In the genomic region with DNA sequence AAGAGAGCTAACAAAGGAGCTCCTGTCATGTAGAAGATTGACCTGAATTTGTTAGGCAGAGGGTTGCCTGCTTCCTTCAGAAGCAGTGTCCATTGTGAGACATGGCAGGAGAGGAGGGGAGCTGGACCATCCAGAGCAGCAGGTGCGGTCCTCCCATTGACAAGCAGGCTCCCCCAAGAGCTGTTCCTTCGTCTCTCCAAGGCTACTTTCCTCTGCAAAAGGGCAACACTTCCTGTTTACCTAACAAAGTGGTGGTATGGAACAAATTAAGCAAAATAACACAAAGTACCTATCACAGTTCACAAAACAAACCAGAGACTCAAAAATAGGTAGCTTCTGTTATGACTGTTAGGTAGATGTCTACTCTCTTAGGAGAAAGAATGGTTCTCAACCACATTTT, we compare ENCODE assay signal across 18 cellular contexts.
A peak's percentile ranks its signal among the peaks of the same experiment; 100 is the strongest.
DNase-seq lines count a peak whose midpoint lies in the region; ATAC-seq, FAIRE-seq and TF ChIP-seq lines count a peak whose summit lies in the region.
"Had no signal": no experiment of that assay in that cellular context is flagged by ENCODE, and none has a peak within 500 bp of the region (broad histone marks: within the 10 kb centered on the region; RNA-seq: fewer than 3 reads in every experiment).

No MANE protein-coding gene starts in this region.

- ATAC-seq in stimulated activated naive B cell treated with anti-CD40 and anti-IgM and Interleukin-4, amounts not matched to agents 10 μg/mL and 1 μg/mL and 100 μg/mL, for 72 hours (replicated peaks): peak; percentile 29 to 36
- ATAC-seq in GM18873 (IDR thresholded peaks at IDR 0.05; ENCODE audit: low FRiP score, unreplicated experiment): no peak
- ATAC-seq: CD8-positive, alpha-beta T cell had no signal

- no peak for DNase-seq in GM12891 (ENCODE audit: insufficient read length, low spot score)
- no peak for DNase-seq in mesenchymal stem cell
- no peak for DNase-seq in stimulated activated naive B cell treated with anti-CD40 and anti-IgM and Interleukin-4, amounts not matched to agents 10 μg/mL and 1 μg/mL and 100 μg/mL, for 72 hours
- DNase-seq in neuronal stem cell (ENCODE audit: low spot score): no peak
- DNase-seq: Caco-2; CD4-positive, CD25-positive, alpha-beta regulatory T cell; CD8-positive, alpha-beta T cell; DMS153; DND-41; GOT3; HFFc6 had no signal

- H2BK15ac ChIP-seq in mesenchymal stem cell (ENCODE audit: low read depth, poor library complexity, severe bottlenecking) (no peak overlapping the region), neuronal stem cell (ENCODE audit: low read length) (no peak overlapping the region)

- H3K36me3 ChIP-seq in BLaER1: peaks cover 15% of the 10 kb centered on the region; the same call in 1 of the 2 replicates
- no peaks in the 10 kb centered on the region for H3K36me3 ChIP-seq in mesenchymal stem cell (ENCODE audit: control insufficient read depth in 1 of 2, insufficient read depth in 2 of 2, low read depth in 1 of 2, low read length in 2 of 2)
- H3K36me3 ChIP-seq in neuronal stem cell (replicated peaks in 1 of 2; ENCODE audit: control insufficient read depth in 2 of 2, insufficient read depth in 2 of 2, low read length in 2 of 2): no peaks in the 10 kb centered on the region
- H3K36me3 ChIP-seq: HAP-1 had no signal

- H3K36me3 Mint-ChIP-seq in stimulated activated naive B cell treated with anti-CD40 and anti-IgM and Interleukin-4, amounts not matched to agents 10 μg/mL and 1 μg/mL and 100 μg/mL, for 72 hours: peaks cover 12 to 23% of the 10 kb centered on the region in 2 donors

- no peak for TF ChIP-seq POLR2A in GM12891 (IDR thresholded peaks at IDR 0.05; ENCODE audit: low read depth, low read length)

- H3K79me1 ChIP-seq in mesenchymal stem cell (replicated peaks; ENCODE audit: low read length, poor library complexity, severe bottlenecking) (peaks cover 3% of the 10 kb centered on the region), neuronal stem cell (ENCODE audit: low read depth, low read length) (no peaks in the 10 kb centered on the region)

- peaks cover 0 to 2% of the 10 kb centered on the region in 2 donors for H3K9me3 Mint-ChIP-seq in stimulated activated naive B cell treated with anti-CD40 and anti-IgM and Interleukin-4, amounts not matched to agents 10 μg/mL and 1 μg/mL and 100 μg/mL, for 72 hours
- H3K9me3 Mint-ChIP-seq: CD8-positive, alpha-beta T cell; HFFc6 had no signal

- H2BK12ac ChIP-seq in mesenchymal stem cell (ENCODE audit: low read length in 2 of 2) (no peak overlapping the region), neuronal stem cell (ENCODE audit: low read length) (no peak overlapping the region)

- H2BK5ac ChIP-seq in mesenchymal stem cell (ENCODE audit: low read depth, low read length, poor library complexity, severe bottlenecking) (no peak overlapping the region), neuronal stem cell (ENCODE audit: low read length) (no peak overlapping the region)

- H4K8ac ChIP-seq in mesenchymal stem cell (ENCODE audit: low read length) (no peak overlapping the region), neuronal stem cell (ENCODE audit: low read depth, low read length) (no peak overlapping the region)

- no peak overlapping the region for H3K27ac Mint-ChIP-seq in stimulated activated naive B cell treated with anti-CD40 and anti-IgM and Interleukin-4, amounts not matched to agents 10 μg/mL and 1 μg/mL and 100 μg/mL, for 72 hours
- H3K27ac Mint-ChIP-seq: CD4-positive, CD25-positive, alpha-beta regulatory T cell; CD8-positive, alpha-beta T cell; HFFc6 had no signal

- no peak for FAIRE-seq in GM12891 (lab: Jason Lieb, UNC)
- FAIRE-seq: G401.6, GM18507, H54 had no signal

- H2BK120ac ChIP-seq in mesenchymal stem cell (ENCODE audit: low read depth, low read length): no peak overlapping the region
- no peak overlapping the region for H2BK120ac ChIP-seq in neuronal stem cell (ENCODE audit: low read depth, low read length)

- H3K4me1 ChIP-seq in BLaER1 (peaks cover 19% of the 10 kb centered on the region), mesenchymal stem cell (ENCODE audit: control insufficient read depth, insufficient read depth, low read depth, low read length) (no peaks in the 10 kb centered on the region), neuronal stem cell (ENCODE audit: control insufficient read depth in 2 of 2, insufficient read depth in 1 of 2, low read depth in 1 of 2, low read length in 2 of 2) (peaks cover 2 to 4% of the 10 kb centered on the region in 2 donors)
- H3K4me1 ChIP-seq: Caco-2, HAP-1 had no signal

- no peak overlapping the region for H3K4me3 ChIP-seq in BLaER1
- H3K4me3 ChIP-seq in mesenchymal stem cell (ENCODE audit: insufficient read depth in 1 of 2, low read depth in 1 of 2, low read length in 2 of 2): no peak overlapping the region
- no peak overlapping the region for H3K4me3 ChIP-seq in neuronal stem cell (ENCODE audit: low read length in 2 of 2)
- H3K4me3 ChIP-seq: HAP-1 had no signal

- no peak overlapping the region for H2AFZ ChIP-seq in mesenchymal stem cell (ENCODE audit: low read depth, low read length)
- no peak overlapping the region for H2AFZ ChIP-seq in neuronal stem cell (ENCODE audit: low read length)

- no peaks in the 10 kb centered on the region for H3K27me3 Mint-ChIP-seq in stimulated activated naive B cell treated with anti-CD40 and anti-IgM and Interleukin-4, amounts not matched to agents 10 μg/mL and 1 μg/mL and 100 μg/mL, for 72 hours
- H3K27me3 Mint-ChIP-seq: CD4-positive, CD25-positive, alpha-beta regulatory T cell had no signal

- 80% methylated on average over 1 of the region's 2 CpGs for WGBS in mesenchymal stem cell
- no CpG with 5 or more reads among the region's 2 CpGs for WGBS in neuronal stem cell (ENCODE audit: extremely low coverage in 2 of 2, insufficient read length in 2 of 2, insufficient replicate concordance in 1 of 2), 2 donors

- H3K27me3 ChIP-seq in BLaER1 (no peaks in the 10 kb centered on the region), mesenchymal stem cell (ENCODE audit: control insufficient read depth in 1 of 2, insufficient read depth in 1 of 2, low read length in 2 of 2) (no peaks in the 10 kb centered on the region), neuronal stem cell (ENCODE audit: control insufficient read depth in 3 of 3, insufficient read depth in 3 of 3, low read depth in 1 of 3, low read length in 3 of 3) (no peaks in the 10 kb centered on the region)

- H3K23ac ChIP-seq in mesenchymal stem cell (ENCODE audit: low read length in 2 of 2) (no peak overlapping the region), neuronal stem cell (ENCODE audit: low read depth, low read length, poor library complexity) (no peak overlapping the region)

- H2AK5ac ChIP-seq in mesenchymal stem cell (ENCODE audit: low read length, severe bottlenecking) (no peak overlapping the region), neuronal stem cell (ENCODE audit: low read depth, low read length) (no peak overlapping the region)

- H3K14ac ChIP-seq in mesenchymal stem cell (ENCODE audit: low read length in 2 of 2) (no peak overlapping the region), neuronal stem cell (ENCODE audit: low read length) (no peak overlapping the region)

- peak overlapping the region; percentile 38; the same call in 1 of the 2 replicates for H3K4me2 ChIP-seq in BLaER1
- no peak overlapping the region for H3K4me2 ChIP-seq in mesenchymal stem cell (ENCODE audit: low read length, poor library complexity, severe bottlenecking)
- no peak overlapping the region for H3K4me2 ChIP-seq in neuronal stem cell (ENCODE audit: insufficient read depth, low read length, poor library complexity, severe bottlenecking)

- H3K9me3 ChIP-seq in BLaER1: peaks cover 22% of the 10 kb centered on the region
- H3K9me3 ChIP-seq in mesenchymal stem cell (ENCODE audit: control insufficient read depth, low read length): no peaks in the 10 kb centered on the region
- peaks cover 0 to 3% of the 10 kb centered on the region in 2 donors for H3K9me3 ChIP-seq in neuronal stem cell (replicated peaks in 1 of 2; ENCODE audit: control insufficient read depth in 2 of 2, insufficient read depth in 1 of 2, low read depth in 1 of 2, low read length in 2 of 2)
- H3K9me3 ChIP-seq: Caco-2, HAP-1 had no signal

- H3K18ac ChIP-seq in mesenchymal stem cell (ENCODE audit: low read depth in 1 of 2, low read length in 2 of 2) (no peak overlapping the region), neuronal stem cell (ENCODE audit: low read length) (no peak overlapping the region)

- no peaks in the 10 kb centered on the region for H4K20me1 ChIP-seq in BLaER1

- H3K4ac ChIP-seq in mesenchymal stem cell (ENCODE audit: low read depth in 1 of 2, low read length in 2 of 2) (no peak overlapping the region), neuronal stem cell (ENCODE audit: low read length) (no peak overlapping the region)

- no peak overlapping the region for H3K4me3 Mint-ChIP-seq in stimulated activated naive B cell treated with anti-CD40 and anti-IgM and Interleukin-4, amounts not matched to agents 10 μg/mL and 1 μg/mL and 100 μg/mL, for 72 hours
- H3K4me3 Mint-ChIP-seq: CD4-positive, CD25-positive, alpha-beta regulatory T cell; CD8-positive, alpha-beta T cell; HFFc6 had no signal

- H4K91ac ChIP-seq in mesenchymal stem cell (ENCODE audit: low read length) (peak overlapping the region; percentile 20), neuronal stem cell (ENCODE audit: low read depth, low read length, poor library complexity) (no peak overlapping the region)

- peaks cover 12 to 25% of the 10 kb centered on the region in 2 donors for H3K4me1 Mint-ChIP-seq in stimulated activated naive B cell treated with anti-CD40 and anti-IgM and Interleukin-4, amounts not matched to agents 10 μg/mL and 1 μg/mL and 100 μg/mL, for 72 hours

- H3K9ac ChIP-seq in BLaER1 (no peak overlapping the region), mesenchymal stem cell (ENCODE audit: low read length) (no peak overlapping the region), neuronal stem cell (ENCODE audit: low read depth, low read length, poor library complexity) (no peak overlapping the region)

- H3K27ac ChIP-seq in BLaER1 (no peak overlapping the region), mesenchymal stem cell (ENCODE audit: low read length, poor library complexity, severe bottlenecking) (no peak overlapping the region), neuronal stem cell (replicated peaks; ENCODE audit: low read length) (no peak overlapping the region)
- H3K27ac ChIP-seq: C4-2B had no signal

TF ChIP-seq in GM12891, 5 proteins besides CTCF, POLR2A, EP300 and RAD21:
- TF ChIP-seq POLR2AphosphoS5 (IDR thresholded peaks at IDR 0.05; ENCODE audit: low read depth, low read length) (no peak), SPI1 (IDR thresholded peaks at IDR 0.05; ENCODE audit: low read depth, low read length) (peak; percentile 26; the same call in 1 of the 2 replicates), PAX5 (IDR thresholded peaks at IDR 0.05; ENCODE audit: insufficient read depth, low read length, severe bottlenecking) (no peak), TAF1 (IDR thresholded peaks at IDR 0.05; ENCODE audit: low read depth, low read length) (no peak)
